In the genomic region with DNA sequence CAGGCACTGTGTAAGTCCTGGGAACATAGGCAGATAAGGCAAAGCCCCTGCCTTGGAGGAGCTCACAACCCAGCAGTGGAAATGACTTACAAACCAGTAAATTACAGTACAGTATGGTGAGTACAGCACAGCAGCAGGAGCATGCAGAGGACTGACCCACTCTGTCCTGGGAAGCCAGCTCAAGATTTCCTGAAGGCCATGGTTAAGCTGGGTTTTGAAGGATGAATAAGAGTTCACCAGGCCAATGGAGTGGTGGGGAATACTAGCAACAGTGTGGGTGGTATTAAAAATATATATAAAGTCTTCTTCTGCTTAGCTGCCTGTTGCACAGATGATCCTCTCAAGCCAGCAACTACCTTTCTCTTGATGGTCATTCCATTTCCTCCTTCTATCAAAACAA, we compare ENCODE assay signal across 2 cellular contexts.
TF ChIP-seq lines count a peak whose summit lies in the region.

No MANE protein-coding gene starts in this region.

TF ChIP-seq in H1, 55 proteins besides CTCF, POLR2A, EP300 and RAD21:
- TF ChIP-seq CREB1 (IDR thresholded peaks at IDR 0.05) (no peak), SIN3A (conservative IDR thresholded peaks at IDR 0.05 in 1 of 2, IDR thresholded peaks at IDR 0.05 in 1 of 2; ENCODE audit: low read depth in 1 of 2, low read length in 2 of 2) (no peak), SRF (IDR thresholded peaks at IDR 0.05; ENCODE audit: low read depth, low read length) (no peak), POU5F1 (IDR thresholded peaks at IDR 0.05; ENCODE audit: low read depth, low read length) (no peak), TBP (IDR thresholded peaks at IDR 0.05; ENCODE audit: low read depth, low read length) (no peak), ASH2L (IDR thresholded peaks at IDR 0.05; ENCODE audit: low read length) (no peak)

TF ChIP-seq in GM12891, 5 proteins besides CTCF, POLR2A, EP300 and RAD21:
- TF ChIP-seq PAX5 (IDR thresholded peaks at IDR 0.05; ENCODE audit: insufficient read depth, low read length, severe bottlenecking) (no peak), POLR2AphosphoS5 (IDR thresholded peaks at IDR 0.05; ENCODE audit: low read depth, low read length) (no peak), POU2F2 (IDR thresholded peaks at IDR 0.05; ENCODE audit: low read depth, low read length) (no peak), SPI1 (IDR thresholded peaks at IDR 0.05; ENCODE audit: low read depth, low read length) (no peak), TAF1 (IDR thresholded peaks at IDR 0.05; ENCODE audit: low read depth, low read length) (no peak)
